In the genomic region with DNA sequence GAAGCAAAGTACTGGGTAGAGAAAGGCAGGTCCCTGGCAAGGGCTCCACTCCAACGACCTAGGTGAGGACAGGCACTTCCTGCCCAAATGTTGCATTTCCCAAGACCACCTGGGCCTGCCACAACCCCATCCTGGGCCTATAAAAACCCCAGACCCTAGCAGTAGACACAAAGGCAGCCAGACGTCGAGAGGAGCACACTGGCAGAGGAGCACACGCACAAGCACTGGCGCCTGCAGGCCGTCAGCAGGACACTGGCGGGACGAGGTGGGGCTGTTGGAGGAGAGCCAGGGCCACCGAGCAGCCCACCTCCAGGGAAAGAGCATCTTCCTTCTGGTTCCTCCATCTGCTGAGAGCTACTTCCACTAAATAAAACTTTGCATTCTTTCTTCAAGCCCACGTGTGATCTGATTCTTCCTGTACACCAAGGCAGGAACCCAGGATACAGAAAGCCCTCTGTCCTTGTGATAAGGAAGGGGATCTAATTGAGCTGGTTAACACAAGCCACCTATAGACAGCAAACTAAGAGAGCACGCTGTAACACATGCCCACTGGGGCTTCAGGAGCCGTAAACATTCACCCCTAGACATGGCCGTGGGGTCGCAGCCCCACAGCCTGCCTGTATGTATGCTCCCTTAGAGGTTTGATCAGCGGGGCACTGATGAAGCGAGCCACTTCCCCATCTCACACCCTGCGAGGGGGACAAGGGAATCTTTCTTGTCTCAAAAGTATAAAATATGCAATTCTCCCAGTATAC, we compare ENCODE assay signal across 3 cellular contexts.
TF ChIP-seq lines count a peak whose summit lies in the region.

No MANE protein-coding gene starts in this region.

TF ChIP-seq in SK-N-SH, 30 proteins besides CTCF, POLR2A, EP300 and RAD21 (continues in another document):
- TF ChIP-seq, protein P1, sequence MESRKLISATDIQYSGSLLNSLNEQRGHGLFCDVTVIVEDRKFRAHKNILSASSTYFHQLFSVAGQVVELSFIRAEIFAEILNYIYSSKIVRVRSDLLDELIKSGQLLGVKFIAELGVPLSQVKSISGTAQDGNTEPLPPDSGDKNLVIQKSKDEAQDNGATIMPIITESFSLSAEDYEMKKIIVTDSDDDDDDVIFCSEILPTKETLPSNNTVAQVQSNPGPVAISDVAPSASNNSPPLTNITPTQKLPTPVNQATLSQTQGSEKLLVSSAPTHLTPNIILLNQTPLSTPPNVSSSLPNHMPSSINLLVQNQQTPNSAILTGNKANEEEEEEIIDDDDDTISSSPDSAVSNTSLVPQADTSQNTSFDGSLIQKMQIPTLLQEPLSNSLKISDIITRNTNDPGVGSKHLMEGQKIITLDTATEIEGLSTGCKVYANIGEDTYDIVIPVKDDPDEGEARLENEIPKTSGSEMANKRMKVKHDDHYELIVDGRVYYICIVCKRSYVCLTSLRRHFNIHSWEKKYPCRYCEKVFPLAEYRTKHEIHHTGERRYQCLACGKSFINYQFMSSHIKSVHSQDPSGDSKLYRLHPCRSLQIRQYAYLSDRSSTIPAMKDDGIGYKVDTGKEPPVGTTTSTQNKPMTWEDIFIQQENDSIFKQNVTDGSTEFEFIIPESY (IDR thresholded peaks at IDR 0.05; ENCODE audit: borderline replicate concordance, low read depth), result no peak
- TF ChIP-seq RFX5 (IDR thresholded peaks at IDR 0.05; ENCODE audit: low read length) (no peak), JUND (IDR thresholded peaks at IDR 0.05) (no peak), GABPA (IDR thresholded peaks at IDR 0.05; ENCODE audit: low read depth) (no peak), MEF2A (IDR thresholded peaks at IDR 0.05; ENCODE audit: borderline replicate concordance, low read depth) (no peak), TCF12 (IDR thresholded peaks at IDR 0.05) (no peak), NRF1 (IDR thresholded peaks at IDR 0.05; ENCODE audit: low read depth, low read length) (no peak), MXI1 (IDR thresholded peaks at IDR 0.05; ENCODE audit: low read depth, low read length) (no peak), ELF1 (IDR thresholded peaks at IDR 0.05) (no peak), FOXM1 (IDR thresholded peaks at IDR 0.05; ENCODE audit: low read depth) (no peak), GATA2 (CRISPR knock-in tag; IDR thresholded peaks at IDR 0.05) (no peak)
- TF ChIP-seq, protein P2, sequence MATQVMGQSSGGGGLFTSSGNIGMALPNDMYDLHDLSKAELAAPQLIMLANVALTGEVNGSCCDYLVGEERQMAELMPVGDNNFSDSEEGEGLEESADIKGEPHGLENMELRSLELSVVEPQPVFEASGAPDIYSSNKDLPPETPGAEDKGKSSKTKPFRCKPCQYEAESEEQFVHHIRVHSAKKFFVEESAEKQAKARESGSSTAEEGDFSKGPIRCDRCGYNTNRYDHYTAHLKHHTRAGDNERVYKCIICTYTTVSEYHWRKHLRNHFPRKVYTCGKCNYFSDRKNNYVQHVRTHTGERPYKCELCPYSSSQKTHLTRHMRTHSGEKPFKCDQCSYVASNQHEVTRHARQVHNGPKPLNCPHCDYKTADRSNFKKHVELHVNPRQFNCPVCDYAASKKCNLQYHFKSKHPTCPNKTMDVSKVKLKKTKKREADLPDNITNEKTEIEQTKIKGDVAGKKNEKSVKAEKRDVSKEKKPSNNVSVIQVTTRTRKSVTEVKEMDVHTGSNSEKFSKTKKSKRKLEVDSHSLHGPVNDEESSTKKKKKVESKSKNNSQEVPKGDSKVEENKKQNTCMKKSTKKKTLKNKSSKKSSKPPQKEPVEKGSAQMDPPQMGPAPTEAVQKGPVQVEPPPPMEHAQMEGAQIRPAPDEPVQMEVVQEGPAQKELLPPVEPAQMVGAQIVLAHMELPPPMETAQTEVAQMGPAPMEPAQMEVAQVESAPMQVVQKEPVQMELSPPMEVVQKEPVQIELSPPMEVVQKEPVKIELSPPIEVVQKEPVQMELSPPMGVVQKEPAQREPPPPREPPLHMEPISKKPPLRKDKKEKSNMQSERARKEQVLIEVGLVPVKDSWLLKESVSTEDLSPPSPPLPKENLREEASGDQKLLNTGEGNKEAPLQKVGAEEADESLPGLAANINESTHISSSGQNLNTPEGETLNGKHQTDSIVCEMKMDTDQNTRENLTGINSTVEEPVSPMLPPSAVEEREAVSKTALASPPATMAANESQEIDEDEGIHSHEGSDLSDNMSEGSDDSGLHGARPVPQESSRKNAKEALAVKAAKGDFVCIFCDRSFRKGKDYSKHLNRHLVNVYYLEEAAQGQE (IDR thresholded peaks at IDR 0.05; ENCODE audit: low read depth, low read length), result no peak
- TF ChIP-seq, protein P3, sequence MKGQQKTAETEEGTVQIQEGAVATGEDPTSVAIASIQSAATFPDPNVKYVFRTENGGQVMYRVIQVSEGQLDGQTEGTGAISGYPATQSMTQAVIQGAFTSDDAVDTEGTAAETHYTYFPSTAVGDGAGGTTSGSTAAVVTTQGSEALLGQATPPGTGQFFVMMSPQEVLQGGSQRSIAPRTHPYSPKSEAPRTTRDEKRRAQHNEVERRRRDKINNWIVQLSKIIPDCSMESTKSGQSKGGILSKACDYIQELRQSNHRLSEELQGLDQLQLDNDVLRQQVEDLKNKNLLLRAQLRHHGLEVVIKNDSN (IDR thresholded peaks at IDR 0.05; ENCODE audit: borderline replicate concordance, low read depth), result no peak

TF ChIP-seq in SK-N-SH treated with all-trans-retinoic acid at 6 μM for 48 hours, 23 proteins besides CTCF, POLR2A, EP300 and RAD21 (continued from another document):
- no peak for TF ChIP-seq GLIS3 (CRISPR knock-in tag; IDR thresholded peaks at IDR 0.05)

TF ChIP-seq in K562, 482 proteins besides CTCF, POLR2A, EP300 and RAD21:
- TF ChIP-seq, protein P4, sequence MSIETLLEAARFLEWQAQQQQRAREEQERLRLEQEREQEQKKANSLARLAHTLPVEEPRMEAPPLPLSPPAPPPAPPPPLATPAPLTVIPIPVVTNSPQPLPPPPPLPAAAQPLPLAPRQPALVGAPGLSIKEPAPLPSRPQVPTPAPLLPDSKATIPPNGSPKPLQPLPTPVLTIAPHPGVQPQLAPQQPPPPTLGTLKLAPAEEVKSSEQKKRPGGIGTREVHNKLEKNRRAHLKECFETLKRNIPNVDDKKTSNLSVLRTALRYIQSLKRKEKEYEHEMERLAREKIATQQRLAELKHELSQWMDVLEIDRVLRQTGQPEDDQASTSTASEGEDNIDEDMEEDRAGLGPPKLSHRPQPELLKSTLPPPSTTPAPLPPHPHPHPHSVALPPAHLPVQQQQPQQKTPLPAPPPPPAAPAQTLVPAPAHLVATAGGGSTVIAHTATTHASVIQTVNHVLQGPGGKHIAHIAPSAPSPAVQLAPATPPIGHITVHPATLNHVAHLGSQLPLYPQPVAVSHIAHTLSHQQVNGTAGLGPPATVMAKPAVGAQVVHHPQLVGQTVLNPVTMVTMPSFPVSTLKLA (conservative IDR thresholded peaks at IDR 0.05), result no peak
- TF ChIP-seq, protein P5, sequence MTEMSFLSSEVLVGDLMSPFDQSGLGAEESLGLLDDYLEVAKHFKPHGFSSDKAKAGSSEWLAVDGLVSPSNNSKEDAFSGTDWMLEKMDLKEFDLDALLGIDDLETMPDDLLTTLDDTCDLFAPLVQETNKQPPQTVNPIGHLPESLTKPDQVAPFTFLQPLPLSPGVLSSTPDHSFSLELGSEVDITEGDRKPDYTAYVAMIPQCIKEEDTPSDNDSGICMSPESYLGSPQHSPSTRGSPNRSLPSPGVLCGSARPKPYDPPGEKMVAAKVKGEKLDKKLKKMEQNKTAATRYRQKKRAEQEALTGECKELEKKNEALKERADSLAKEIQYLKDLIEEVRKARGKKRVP (CRISPR knock-in tag; IDR thresholded peaks at IDR 0.05), result no peak
- TF ChIP-seq, protein P1 (CRISPR knock-in tag; IDR thresholded peaks at IDR 0.05), result peak; percentile 37; the same call in 1 of the 2 replicates
- TF ChIP-seq ERF (CRISPR knock-in tag; IDR thresholded peaks at IDR 0.05) (no peak), IRF2 (CRISPR knock-in tag; IDR thresholded peaks at IDR 0.05) (no peak), SP1 (CRISPR knock-in tag; IDR thresholded peaks at IDR 0.05) (no peak)
